Comparison of ENCODE assay signal across 9 cellular contexts in genomic region chr11:117796456-117797428, GRCh38. TPM values are rescaled to one million over a fixed set of nuclear protein-coding genes. Genes with fewer than 3 reads are reported as not detected.
DNase-seq lines count a peak whose midpoint lies in the region; ATAC-seq and TF ChIP-seq lines count a peak whose summit lies in the region.
"Had no signal": no experiment of that assay in that cellular context is flagged by ENCODE, and none has a peak within 500 bp of the region (broad histone marks: within the 10 kb centered on the region; RNA-seq: fewer than 3 reads in every experiment).

Gene DSCAML1 (minus strand): TSS chr11:117797216. CDS start chr11:117797079, 137 bp downstream.

- ATAC-seq in GM19467 (IDR thresholded peaks at IDR 0.05; ENCODE audit: unreplicated experiment), result no peak
- ATAC-seq in GM18868 (IDR thresholded peaks at IDR 0.05; ENCODE audit: unreplicated experiment), result no peak
- ATAC-seq in HG03354 (IDR thresholded peaks at IDR 0.05; ENCODE audit: poor library complexity, severe bottlenecking, unreplicated experiment), result no peak
- ATAC-seq: HCT116 had no signal

- H3K4me1 Mint-ChIP-seq in endothelial cell (ENCODE audit: unreplicated experiment) (peaks cover 3% of the 10 kb centered on the region), nephron progenitor cell (peaks cover 18% of the 10 kb centered on the region)

- H4K20me1 ChIP-seq in PC-9 (ENCODE audit: insufficient read depth), result no peaks in the 10 kb centered on the region

- H2AFZ ChIP-seq in PC-9, result no peak within 1 kb of the TSS

- no peaks in the 10 kb centered on the region for H3K4me1 ChIP-seq in PC-9 (replicated peaks; ENCODE audit: insufficient read depth)

- CTCF ChIA-PET in PC-9 (lab: Charles Lee), result no interaction called here

- intact Hi-C loops in PC-9 (cut with micrococcal nuclease; ENCODE audit: unreplicated experiment), result no loop called here

- H3K9me2 ChIP-seq in PC-9 (ENCODE audit: insufficient read depth), result no peaks in the 10 kb centered on the region

- H3K36me3 Mint-ChIP-seq in endothelial cell (ENCODE audit: low read depth, unreplicated experiment) (no peaks in the 10 kb centered on the region), nephron progenitor cell (ENCODE audit: low read depth) (no peaks in the 10 kb centered on the region)

- H3K27me3 ChIP-seq in WERI-Rb-1 (ENCODE audit: insufficient read depth, low read depth, severe bottlenecking) (peaks cover 18% of the 10 kb centered on the region), PC-9 (ENCODE audit: insufficient read depth, low read depth) (peaks cover 80% of the 10 kb centered on the region)

- H3K79me2 ChIP-seq in PC-9 (ENCODE audit: low read depth), result no peaks in the 10 kb centered on the region

- BruUV-seq in PC-9 (replicated peaks; lab: Mats Ljungman, UMichigan), result no TSS peak

- no peaks in the 10 kb centered on the region for H3K36me3 ChIP-seq in WERI-Rb-1
- H3K36me3 ChIP-seq in PC-9 (ENCODE audit: low read depth), result no peaks in the 10 kb centered on the region

- H3K27ac Mint-ChIP-seq in endothelial cell (ENCODE audit: unreplicated experiment), result no peak within 1 kb of the TSS
- H3K27ac Mint-ChIP-seq in nephron progenitor cell, result no peak within 1 kb of the TSS

- H3K27me3 Mint-ChIP-seq in endothelial cell (ENCODE audit: unreplicated experiment) (peaks cover 18% of the 10 kb centered on the region), nephron progenitor cell (ENCODE audit: low read depth, poor library complexity) (peaks cover 98% of the 10 kb centered on the region)

- H3F3A ChIP-seq in PC-9 (ENCODE audit: insufficient read depth, low read depth), result no peaks in the 10 kb centered on the region

- H3K9me3 Mint-ChIP-seq in endothelial cell (ENCODE audit: unreplicated experiment), result no peaks in the 10 kb centered on the region
- no peaks in the 10 kb centered on the region for H3K9me3 Mint-ChIP-seq in nephron progenitor cell

- H3K9me3 ChIP-seq in WERI-Rb-1 (ENCODE audit: severe bottlenecking), result no peaks in the 10 kb centered on the region
- no peaks in the 10 kb centered on the region for H3K9me3 ChIP-seq in PC-9 (ENCODE audit: insufficient read depth, low read depth)

- H3K4me3 Mint-ChIP-seq in endothelial cell (ENCODE audit: unreplicated experiment) (peak within 1 kb of the TSS; percentile 51), nephron progenitor cell (peak within 1 kb of the TSS; percentile 71)

- POLR2A ChIA-PET in PC-9 (lab: Charles Lee; ENCODE audit: unreplicated experiment), result no interaction called here

- DNase-seq in WERI-Rb-1 (peak; percentile 55), endothelial cell (ENCODE audit: low spot score) (peak; percentile 41), nephron progenitor cell (peak; percentile 77), PC-9 (no peak)

- no peak for TF ChIP-seq CTCF in WERI-Rb-1 (IDR thresholded peaks at IDR 0.05; ENCODE audit: low read depth, low read length)
- TF ChIP-seq CTCF in endothelial cell (IDR thresholded peaks at IDR 0.05; ENCODE audit: unreplicated experiment), result no peak
- no peak for TF ChIP-seq CTCF in nephron progenitor cell (IDR thresholded peaks at IDR 0.05)
- no peak for TF ChIP-seq CTCF in PC-9 (conservative IDR thresholded peaks at IDR 0.05)

- peak within 1 kb of the TSS; percentile 14; the same call in 1 of the 2 replicates for H3K4me3 ChIP-seq in GM08714 (ENCODE audit: low read length)
- peak within 1 kb of the TSS; percentile 54 for H3K4me3 ChIP-seq in WERI-Rb-1 (ENCODE audit: low read depth, low read length)
- no peak within 1 kb of the TSS for H3K4me3 ChIP-seq in PC-9

- H3K27ac ChIP-seq in WERI-Rb-1, result 0 out of 2 replicates have a peak within 1 kb of the TSS, but pooled peaks have one; percentile 10
- H3K27ac ChIP-seq in PC-9, result no peak within 1 kb of the TSS

- H3K4me2 ChIP-seq in PC-9, result no peak within 1 kb of the TSS

RNA-seq across cellular contexts. Expression of gene DSCAML1, which starts in this region (rescaled TPM):
- total RNA-seq in endothelial cell (ENCODE audit: unreplicated experiment) (3.8 TPM), PC-9 (2021) (not detected in 2 replicates)

Comparison
In these comparisons a context has a peak if more than half of its experiments do, and no peak if none do; other contexts are left out.
1. DNase-seq: peak in WERI-Rb-1 (single experiment), endothelial cell (single experiment) and nephron progenitor cell (single experiment); none in PC-9 (0 of 2).